Comparison of ENCODE assay signal across 10 cellular contexts in genomic region chr15:96337354-96337990, GRCh38. TPM values are rescaled to one million over a fixed set of nuclear protein-coding genes. Genes with fewer than 3 reads are reported as not detected.
DNase-seq lines count a peak whose midpoint lies in the region; ATAC-seq and TF ChIP-seq lines count a peak whose summit lies in the region.
"Had no signal": no experiment of that assay in that cellular context is flagged by ENCODE, and none has a peak within 500 bp of the region (broad histone marks: within the 10 kb centered on the region; RNA-seq: fewer than 3 reads in every experiment).

No MANE protein-coding gene starts in this region.

- ATAC-seq in heart right ventricle (no peak), Right ventricle myocardium superior (ENCODE audit: poor library complexity) (no peak)
- ATAC-seq in stimulated activated memory B cell treated with anti-CD40 and anti-IgM and Interleukin-4, amounts not matched to agents 10 μg/mL and 1 μg/mL and 100 μg/mL, for 72 hours = no peak

- H3K27me3 ChIP-seq in heart right ventricle = peaks cover 0 to 97% (median 22%) of the 10 kb centered on the region in 7 donors
- no peaks in the 10 kb centered on the region for H3K27me3 ChIP-seq in mucosa of rectum (ENCODE audit: control insufficient read depth in 2 of 2, insufficient read depth in 2 of 2, low read length in 2 of 2)
- H3K27me3 ChIP-seq in uterus = no peaks in the 10 kb centered on the region

- TF ChIP-seq POLR2A in uterus (IDR thresholded peaks at IDR 0.05) = no peak

- H3K9me3 ChIP-seq in heart right ventricle = no peaks in the 10 kb centered on the region
- no peaks in the 10 kb centered on the region for H3K9me3 ChIP-seq in mucosa of rectum (ENCODE audit: control insufficient read depth in 2 of 2, low read length in 2 of 2)
- no peaks in the 10 kb centered on the region for H3K9me3 ChIP-seq in uterus
- H3K9me3 ChIP-seq: mucosa of descending colon had no signal

- intact Hi-C loops in heart right ventricle (cut with DNase I) = loop anchor here in 4 of 10 donors (10.0 kb wide), 5 partner anchors 283 to 1923 kb away; no protein-coding TSS in a partner anchor
- intact Hi-C loops in Right ventricle myocardium superior (cut with DNase I) = no loop called here
- intact Hi-C loops in uterus (cut with DNase I; ENCODE audit: low total_unique reads) = no loop called here

- DNase-seq in heart right ventricle (no peak), Right ventricle myocardium superior (no peak), ecto neural progenitor cell (ENCODE audit: low spot score) (peak; percentile 34), uterus (no peak), AG08395 (ENCODE audit: low spot score) (no peak), RPMI8226 (no peak)
- DNase-seq: stimulated activated CD8-positive, alpha-beta memory T cell treated with anti-CD3 and anti-CD28 coated beads, Interleukin-4, amount 100 ng/mL, for 48 hours had no signal

- H3K36me3 ChIP-seq in heart right ventricle = peaks cover 0 to 41% (median 7%) of the 10 kb centered on the region in 9 donors
- H3K36me3 ChIP-seq in mucosa of rectum (ENCODE audit: control insufficient read depth in 2 of 2, insufficient read depth in 2 of 2, low read length in 2 of 2) = peaks cover 5 to 9% of the 10 kb centered on the region in 2 donors
- H3K36me3 ChIP-seq in uterus = no peaks in the 10 kb centered on the region

- peak overlapping the region; percentile 61 to 87 (median 76) for H3K4me3 ChIP-seq in heart right ventricle
- H3K4me3 ChIP-seq in mucosa of rectum (ENCODE audit: low read length in 2 of 2) = peak overlapping the region; percentile 94 to 96
- H3K4me3 ChIP-seq in uterus = peak overlapping the region; percentile 84 to 90
- H3K4me3 ChIP-seq: mucosa of descending colon had no signal

- H3K36me3 Mint-ChIP-seq in stimulated activated memory B cell treated with anti-CD40 and anti-IgM and Interleukin-4, amounts not matched to agents 10 μg/mL and 1 μg/mL and 100 μg/mL, for 72 hours = no peaks in the 10 kb centered on the region

- H3K4me1 ChIP-seq in heart right ventricle (peaks cover 0 to 38% (median 17%) of the 10 kb centered on the region in 9 donors), mucosa of rectum (ENCODE audit: control insufficient read depth in 2 of 2, insufficient read depth in 2 of 2, low read length in 2 of 2) (peaks cover 10 to 34% of the 10 kb centered on the region in 2 donors), uterus (no peaks in the 10 kb centered on the region)

- H3K9me3 Mint-ChIP-seq in stimulated activated memory B cell treated with anti-CD40 and anti-IgM and Interleukin-4, amounts not matched to agents 10 μg/mL and 1 μg/mL and 100 μg/mL, for 72 hours = peaks cover 3% of the 10 kb centered on the region

- H3K4me3 Mint-ChIP-seq in stimulated activated memory B cell treated with anti-CD40 and anti-IgM and Interleukin-4, amounts not matched to agents 10 μg/mL and 1 μg/mL and 100 μg/mL, for 72 hours = no peak overlapping the region

- H3K27ac ChIP-seq in heart right ventricle = peak overlapping the region; percentile 77 to 96 (median 90)
- peak overlapping the region; percentile 78 to 89 for H3K27ac ChIP-seq in mucosa of rectum (ENCODE audit: low read depth in 2 of 2, low read length in 2 of 2)
- peak overlapping the region; percentile 94 to 100 for H3K27ac ChIP-seq in uterus

- WGBS in heart right ventricle, 2 donors = 8 to 17% methylated on average over 14 of the region's 14 CpGs

- H3K27me3 Mint-ChIP-seq in stimulated activated memory B cell treated with anti-CD40 and anti-IgM and Interleukin-4, amounts not matched to agents 10 μg/mL and 1 μg/mL and 100 μg/mL, for 72 hours = peaks cover 84% of the 10 kb centered on the region

- no peak for TF ChIP-seq CTCF in heart right ventricle (IDR thresholded peaks at IDR 0.05)
- TF ChIP-seq CTCF in uterus (IDR thresholded peaks at IDR 0.05) = no peak

- H3K4me1 Mint-ChIP-seq in stimulated activated memory B cell treated with anti-CD40 and anti-IgM and Interleukin-4, amounts not matched to agents 10 μg/mL and 1 μg/mL and 100 μg/mL, for 72 hours = peaks cover 6% of the 10 kb centered on the region

- peak overlapping the region; percentile 61 to 89 for H3K9ac ChIP-seq in mucosa of rectum (ENCODE audit: low read depth in 1 of 2, low read length in 2 of 2)

- H3K27ac Mint-ChIP-seq in stimulated activated memory B cell treated with anti-CD40 and anti-IgM and Interleukin-4, amounts not matched to agents 10 μg/mL and 1 μg/mL and 100 μg/mL, for 72 hours = no peak overlapping the region

RNA-seq across cellular contexts. Expression of gene NR2F2, which starts 7.0 kb away (rescaled TPM):
- 10 to 100 TPM in 8 of 10 donors, 1 to 10 TPM in 2; 8.2 to 31.7 (median 14.3) TPM for total RNA-seq in heart right ventricle
- polyA plus RNA-seq in heart right ventricle = 10 to 100 TPM; 21.1 to 22.9 TPM
- total RNA-seq in Right ventricle myocardium superior = 11.0 TPM
- total RNA-seq in uterus = 100 to 1,000 TPM in 1 of 4 donors, 10 to 100 TPM in 3; 23.6 to 255 (median 51.9) TPM
